ENCODE assay signal across 9 cellular contexts in genomic region chr1:119968068-119968492, GRCh38.
DNase-seq lines count a peak whose midpoint lies in the region; ATAC-seq and TF ChIP-seq lines count a peak whose summit lies in the region.
"Had no signal": no experiment of that assay in that cellular context is flagged by ENCODE, and none has a peak within 500 bp of the region (broad histone marks: within the 10 kb centered on the region; RNA-seq: fewer than 3 reads in every experiment).

No MANE protein-coding gene starts in this region.

- H3K27me3 Mint-ChIP-seq in neural crest cell (ENCODE audit: low read depth) = no peaks in the 10 kb centered on the region

- H3K4me1 Mint-ChIP-seq in neural crest cell = peaks cover under 1% of the 10 kb centered on the region

- peaks cover 0 to 71% (median 40%) of the 10 kb centered on the region in 4 donors for H3K4me1 ChIP-seq in tibial artery

- H3K9me3 Mint-ChIP-seq in neural crest cell = no peaks in the 10 kb centered on the region

- peak; percentile 70 for ATAC-seq in HG02610 (IDR thresholded peaks at IDR 0.05; ENCODE audit: unreplicated experiment)

- intact Hi-C loops in tibial artery (cut with DNase I; ENCODE audit: low total_unique reads) = no loop called here

- no peaks in the 10 kb centered on the region for H3K27me3 ChIP-seq in tibial artery

- TF ChIP-seq CTCF in epithelial cell of proximal tubule (conservative IDR thresholded peaks at IDR 0.05; ENCODE audit: low read depth, low read length) (peak; percentile 86), neural crest cell (conservative IDR thresholded peaks at IDR 0.05) (peak; percentile 76), tibial artery (IDR thresholded peaks at IDR 0.05) (peak; percentile 42 to 44)

- peaks cover 23% of the 10 kb centered on the region for H3K36me3 Mint-ChIP-seq in neural crest cell (ENCODE audit: low read depth)

- peak; percentile 17 for DNase-seq in NCI-H2196 (lab: John Stamatoyannopoulos, UW; ENCODE audit: unreplicated experiment)
- no peak for DNase-seq in NCI-H2196 treated with DMSO at 0.1 percent for 48 hours (lab: John Stamatoyannopoulos, UW; ENCODE audit: unreplicated experiment)
- peak; percentile 56 for DNase-seq in NCI-H69 (lab: John Stamatoyannopoulos, UW)
- peak; percentile 90 for DNase-seq in activated CD8-positive, alpha-beta memory T cell treated with anti-CD3 and anti-CD28 coated beads for 24 hours
- DNase-seq in epithelial cell of proximal tubule (ENCODE audit: low read depth) = peak; percentile 7
- peak; percentile 37 for DNase-seq in neural crest cell (ENCODE audit: low read depth, low spot score)
- peak; percentile 45 to 68 for DNase-seq in tibial artery

- no peak overlapping the region for H3K4me3 ChIP-seq in epithelial cell of proximal tubule (ENCODE audit: low read depth, low read length)
- H3K4me3 ChIP-seq in tibial artery = no peak overlapping the region
- H3K4me3 ChIP-seq: skin epidermis had no signal

- no peak overlapping the region for H3K4me3 Mint-ChIP-seq in neural crest cell

- no peak overlapping the region for H3K27ac ChIP-seq in tibial artery

- no peaks in the 10 kb centered on the region for H3K9me3 ChIP-seq in tibial artery

- H3K27ac Mint-ChIP-seq in neural crest cell (ENCODE audit: unreplicated experiment) = no peak overlapping the region

- H3K36me3 ChIP-seq in tibial artery = peaks cover 42 to 53% (median 52%) of the 10 kb centered on the region in 3 donors
